In the genomic region with DNA sequence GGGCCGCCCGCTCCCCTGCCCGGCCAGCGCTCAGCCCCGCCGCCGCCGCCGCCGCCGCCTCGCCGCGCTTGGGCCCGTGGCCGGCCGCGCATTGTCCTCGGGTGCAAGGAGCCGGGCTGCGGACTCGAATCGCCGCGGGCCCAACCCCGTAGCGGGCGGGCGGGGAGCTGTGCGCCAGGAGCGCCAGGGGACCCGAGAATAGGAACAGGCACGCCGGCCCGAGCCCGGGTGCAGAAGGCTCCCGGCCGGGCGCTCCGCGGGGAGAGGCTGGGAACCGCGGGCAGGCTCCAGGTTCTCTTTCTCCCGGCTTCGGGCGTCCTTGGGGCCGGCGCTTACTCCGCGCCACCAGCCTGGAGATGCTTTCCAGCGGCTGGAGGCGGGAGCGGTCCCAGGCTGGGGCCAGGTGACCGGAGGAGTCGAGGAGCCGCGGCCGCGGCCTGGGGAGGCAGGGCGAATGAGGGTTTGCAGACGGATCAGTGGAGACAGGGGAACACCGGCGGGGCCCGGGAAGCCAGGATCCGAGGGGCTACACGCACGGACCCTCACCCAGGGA, we compare ENCODE assay signal across 8 cellular contexts. TPM values are rescaled to one million over a fixed set of nuclear protein-coding genes. Genes with fewer than 3 reads are reported as not detected.
DNase-seq lines count a peak whose midpoint lies in the region; ATAC-seq, FAIRE-seq and TF ChIP-seq lines count a peak whose summit lies in the region.

No MANE protein-coding gene starts in this region.

- ATAC-seq in A549: peak; percentile 54 to 68

- H3K27ac ChIP-seq in A549 (peak overlapping the region in 1 of 2 experiments; percentile 68; a peak in 2 of 6 replicates), Peyer's patch (peak overlapping the region; percentile 63 to 87 (median 72)), coronary artery (peak overlapping the region; percentile 59 to 87), thyroid gland (peak overlapping the region; percentile 54 to 89 (median 82))

- H3K4me1 ChIP-seq in A549 (no peaks in the 10 kb centered on the region), Peyer's patch (peaks cover 0 to 24% (median 9%) of the 10 kb centered on the region in 4 donors), thyroid gland (peaks cover 27 to 43% of the 10 kb centered on the region in 2 donors)

- no peak for TF ChIP-seq CTCF in A549 (IDR thresholded peaks at IDR 0.05)
- TF ChIP-seq CTCF in GM13976 (IDR thresholded peaks at IDR 0.05; ENCODE audit: borderline replicate concordance, control extremely low read depth, extremely low read depth, insufficient read depth, missing control alignments): no peak
- no peak for TF ChIP-seq CTCF in Peyer's patch (IDR thresholded peaks at IDR 0.05)
- TF ChIP-seq CTCF in coronary artery (IDR thresholded peaks at IDR 0.05): no peak
- TF ChIP-seq CTCF in thyroid gland (IDR thresholded peaks at IDR 0.05): no peak

- TF ChIP-seq POLR2A in A549 (IDR thresholded peaks at IDR 0.05; ENCODE audit: low read length) (no peak), Peyer's patch (IDR thresholded peaks at IDR 0.05) (no peak), thyroid gland (IDR thresholded peaks at IDR 0.05) (no peak)

- FAIRE-seq in A549 (lab: Jason Lieb, UNC): no peak

- H3K9me3 ChIP-seq in A549 (no peaks in the 10 kb centered on the region), Peyer's patch (no peaks in the 10 kb centered on the region), thyroid gland (no peaks in the 10 kb centered on the region)

- H3K27me3 ChIP-seq in Peyer's patch (peaks cover 0 to 12% of the 10 kb centered on the region in 2 donors), thyroid gland (no peaks in the 10 kb centered on the region)

- peak overlapping the region; percentile 98 for H3K4me2 ChIP-seq in A549

- DNase-seq in A549 (ENCODE audit: low read depth in 1 of 2, low spot score in 1 of 2): peak in 1 of 2 experiments; percentile 21
- DNase-seq in GM13976 (ENCODE audit: low spot score): peak; percentile 59
- DNase-seq in Peyer's patch: no peak
- no peak for DNase-seq in coronary artery (ENCODE audit: low spot score)
- DNase-seq in medulla oblongata (ENCODE audit: extremely low spot score): peak; percentile 25
- DNase-seq in thyroid gland: peak; percentile 52 to 62
- no peak for DNase-seq in iPS-NIHi7 (ENCODE audit: extremely low spot score)
- no peak for DNase-seq in NCI-H774 (lab: John Stamatoyannopoulos, UW)

- in situ Hi-C loops in GM13976 (cut with MboI; ENCODE audit: low sequenced_read_pairs, unreplicated experiment): no loop called here

- intact Hi-C loops in thyroid gland (cut with DNase I): no loop called here

- TF ChIP-seq RAD21 in A549 (conservative IDR thresholded peaks at IDR 0.05 in 1 of 2, IDR thresholded peaks at IDR 0.05 in 1 of 2): no peak

- POLR2A ChIA-PET in A549 (lab: Yijun Ruan, JAX): no interaction called here

- 0% methylated on average over 2 of the region's 67 CpGs for WGBS in A549 (ENCODE audit: missing lambda C conversion rate)
- 0 to 1% methylated on average over 24 to 32 of the region's 67 CpGs for WGBS in thyroid gland, 2 donors

- TF ChIP-seq EP300 in A549 (IDR thresholded peaks at IDR 0.05): no peak

- CTCF ChIA-PET in A549 (lab: Yijun Ruan, JAX): interaction anchor here (0.7 to 1.3 kb wide), 10 partner anchors 9 to 219 kb away, joined by 3 to 8 read pairs (median 3); no protein-coding TSS in a partner anchor

- H3K4me3 ChIP-seq in A549: peak overlapping the region; percentile 57
- peak overlapping the region; percentile 44 to 77 (median 54) for H3K4me3 ChIP-seq in Peyer's patch
- peak overlapping the region; percentile 77 for H3K4me3 ChIP-seq in coronary artery
- H3K4me3 ChIP-seq in thyroid gland (replicated peaks in 1 of 3): peak overlapping the region; percentile 23 to 39 (median 27)

- H3K36me3 ChIP-seq in Peyer's patch (no peaks in the 10 kb centered on the region), thyroid gland (no peaks in the 10 kb centered on the region)

TF ChIP-seq in A549, 52 proteins besides CTCF, POLR2A, EP300 and RAD21:
- TF ChIP-seq POLR2AphosphoS2 (conservative IDR thresholded peaks at IDR 0.05; ENCODE audit: low read length) (no peak), FOSB (CRISPR knock-in tag; IDR thresholded peaks at IDR 0.05) (no peak), ESRRA (IDR thresholded peaks at IDR 0.05; ENCODE audit: borderline replicate concordance, low read length) (no peak), RARB (CRISPR knock-in tag; IDR thresholded peaks at IDR 0.05) (no peak), RFX5 (IDR thresholded peaks at IDR 0.05) (no peak), ZNF302 (CRISPR knock-in tag; IDR thresholded peaks at IDR 0.05) (no peak), JUNB (IDR thresholded peaks at IDR 0.05) (no peak), PHF8 (IDR thresholded peaks at IDR 0.05; ENCODE audit: borderline replicate concordance, low read depth) (no peak), ZFP36 (IDR thresholded peaks at IDR 0.05; ENCODE audit: borderline replicate concordance, partially characterized antibody) (no peak), FOXS1 (CRISPR knock-in tag; IDR thresholded peaks at IDR 0.05) (no peak), HDAC2 (IDR thresholded peaks at IDR 0.05) (no peak), HEYL (CRISPR knock-in tag; IDR thresholded peaks at IDR 0.05) (no peak), ZSCAN20 (CRISPR knock-in tag; IDR thresholded peaks at IDR 0.05) (no peak), GATA3 (IDR thresholded peaks at IDR 0.05; ENCODE audit: borderline replicate concordance) (no peak), HOXB5 (CRISPR knock-in tag; IDR thresholded peaks at IDR 0.05) (no peak), CEBPB (IDR thresholded peaks at IDR 0.05) (no peak), BHLHE40 (IDR thresholded peaks at IDR 0.05; ENCODE audit: low read depth, low read length) (no peak), TFCP2L1 (CRISPR knock-in tag; IDR thresholded peaks at IDR 0.05) (no peak)
- TF ChIP-seq, protein P1, sequence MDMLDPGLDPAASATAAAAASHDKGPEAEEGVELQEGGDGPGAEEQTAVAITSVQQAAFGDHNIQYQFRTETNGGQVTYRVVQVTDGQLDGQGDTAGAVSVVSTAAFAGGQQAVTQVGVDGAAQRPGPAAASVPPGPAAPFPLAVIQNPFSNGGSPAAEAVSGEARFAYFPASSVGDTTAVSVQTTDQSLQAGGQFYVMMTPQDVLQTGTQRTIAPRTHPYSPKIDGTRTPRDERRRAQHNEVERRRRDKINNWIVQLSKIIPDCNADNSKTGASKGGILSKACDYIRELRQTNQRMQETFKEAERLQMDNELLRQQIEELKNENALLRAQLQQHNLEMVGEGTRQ (IDR thresholded peaks at IDR 0.05): no peak
TF ChIP-seq in A549: peak in this region for 0.

RNA-seq across cellular contexts. Expression of a gene that starts 0.6 kb away (rescaled TPM):
- not detected in 2 replicates for polyA plus RNA-seq in A549 (2011; rRNA removed)
- not detected in 2 replicates for polyA plus RNA-seq in A549 (2012; cell fraction: cytosol; rRNA removed)
- polyA plus RNA-seq in A549 (2012; cell fraction: nucleus; rRNA removed): not detected in 2 replicates
- not detected in 3 replicates for polyA plus RNA-seq in A549 (2017; fragmentation: RNase III; extraction: RNeasy Plus Mini Kit Qiagen cat#74134 plus additional on column Dnase treatment)
- polyA minus RNA-seq in A549 (2011; rRNA and poly(A)+ RNA removed): not detected in 2 replicates
- 1 to 10 TPM in 2 of 4 donors, not detected in 2; 1.4 to 8.3 TPM for total RNA-seq in Peyer's patch
- 10 to 100 TPM in 3 of 4 donors, 1 to 10 TPM in 1; 6.3 to 28.0 (median 18.7) TPM for total RNA-seq in thyroid gland

RNA-seq across cellular contexts. Expression of a gene that starts 53.8 kb away (rescaled TPM):
- polyA plus RNA-seq in A549 (2011; rRNA removed) (31.3 and 34.6 TPM in 2 replicates), A549 (2017; fragmentation: RNase III; extraction: RNeasy Plus Mini Kit Qiagen cat#74134 plus additional on column Dnase treatment) (27.5 to 31.4 TPM (median 29.1 TPM) in 3 replicates)
- 22.6 and 26.0 TPM in 2 replicates for polyA plus RNA-seq in A549 (2012; cell fraction: cytosol; rRNA removed)
- 17.9 and 30.3 TPM in 2 replicates for polyA plus RNA-seq in A549 (2012; cell fraction: nucleus; rRNA removed)
- 10.5 and 12.5 TPM in 2 replicates for polyA minus RNA-seq in A549 (2011; rRNA and poly(A)+ RNA removed)
- total RNA-seq in Peyer's patch (10 to 100 TPM; 11.4 to 19.2 (median 15.4) TPM), thyroid gland (10 to 100 TPM; 24.2 to 31.5 (median 26.1) TPM)

Comparison
In these comparisons a context has a peak if more than half of its experiments do, and no peak if none do; other contexts are left out.
1. DNase-seq: peak in GM13976 (single experiment), medulla oblongata (single experiment) and thyroid gland (2 of 2); none in Peyer's patch (0 of 3), coronary artery (single experiment), iPS-NIHi7 (single experiment) and NCI-H774 (single experiment).
2. H3K4me3 ChIP-seq: peak in every context shown above with its lines; median percentile 77 in coronary artery; 57 in A549; 54 in Peyer's patch; 27 in thyroid gland.